ENCODE assay signal across 1 cellular context in genomic region chr10:93715345-93715744, GRCh38.
TF ChIP-seq lines count a peak whose summit lies in the region.

No MANE protein-coding gene starts in this region.

TF ChIP-seq in GM12878, 131 proteins besides CTCF, POLR2A, EP300 and RAD21 (continued from another document and continues in another):
- TF ChIP-seq E2F8 (IDR thresholded peaks at IDR 0.05; ENCODE audit: low read depth, partially characterized antibody) (peak; percentile 66), ESRRA (IDR thresholded peaks at IDR 0.05; ENCODE audit: low read length) (no peak), ZNF207 (IDR thresholded peaks at IDR 0.05; ENCODE audit: borderline replicate concordance) (no peak), CBFB (IDR thresholded peaks at IDR 0.05; ENCODE audit: low read depth) (no peak), ZNF24 (IDR thresholded peaks at IDR 0.05) (no peak), DPF2 (IDR thresholded peaks at IDR 0.05) (peak; percentile 90), MEF2A (IDR thresholded peaks at IDR 0.05; ENCODE audit: insufficient read depth, low read depth, low read length) (0 out of 2 replicates have a peak, but pooled peaks have one; percentile 23), SIN3A (IDR thresholded peaks at IDR 0.05; ENCODE audit: low read depth, low read length) (no peak), MYB (IDR thresholded peaks at IDR 0.05; ENCODE audit: borderline replicate concordance, low read depth, low read length) (no peak), EED (IDR thresholded peaks at IDR 0.05; ENCODE audit: low read depth) (peak; percentile 73), EGR1 (IDR thresholded peaks at IDR 0.05; ENCODE audit: borderline replicate concordance in 1 of 2, low read depth in 2 of 2, low read length in 2 of 2) (no peak), GATAD2B (conservative IDR thresholded peaks at IDR 0.05; ENCODE audit: low read depth) (0 out of 2 replicates have a peak, but pooled peaks have one; percentile 30), LARP7 (IDR thresholded peaks at IDR 0.05) (no peak), HDGF (IDR thresholded peaks at IDR 0.05) (no peak), IRF3 (IDR thresholded peaks at IDR 0.05) (no peak), TCF7 (IDR thresholded peaks at IDR 0.05; ENCODE audit: borderline replicate concordance) (no peak), PKNOX1 (IDR thresholded peaks at IDR 0.05) (peak; percentile 73), CREM (IDR thresholded peaks at IDR 0.05; ENCODE audit: low read depth) (peak; percentile 94), ZNF687 (IDR thresholded peaks at IDR 0.05) (0 out of 2 replicates have a peak, but pooled peaks have one; percentile 25), RELB (IDR thresholded peaks at IDR 0.05; ENCODE audit: low read depth) (peak; percentile 84), SUZ12 (IDR thresholded peaks at IDR 0.05; ENCODE audit: unreplicated experiment) (no peak), SUPT20H (IDR thresholded peaks at IDR 0.05; ENCODE audit: borderline replicate concordance, control insufficient read depth, low read depth, low read length) (no peak), STAT1 (conservative IDR thresholded peaks at IDR 0.05) (0 out of 2 replicates have a peak, but pooled peaks have one; percentile 58), PRDM15 (CRISPR knock-in tag; IDR thresholded peaks at IDR 0.05) (no peak), ATF3 (IDR thresholded peaks at IDR 0.05; ENCODE audit: borderline replicate concordance, extremely low read depth, low read depth, low read length) (no peak), RAD51 (IDR thresholded peaks at IDR 0.05) (peak; percentile 35; the same call in 1 of the 2 replicates), FOXK2 (IDR thresholded peaks at IDR 0.05) (no peak), ZBED1 (IDR thresholded peaks at IDR 0.05; ENCODE audit: borderline replicate concordance) (no peak), TAF1 (IDR thresholded peaks at IDR 0.05; ENCODE audit: borderline replicate concordance, low read depth, low read length) (no peak), KDM1A (IDR thresholded peaks at IDR 0.05; ENCODE audit: borderline replicate concordance) (no peak), RB1 (IDR thresholded peaks at IDR 0.05; ENCODE audit: borderline replicate concordance) (no peak), POU2F2 (IDR thresholded peaks at IDR 0.05; ENCODE audit: borderline replicate concordance, low read depth, low read length) (peak; percentile 48; the same call in 1 of the 3 replicates), ZBTB11 (CRISPR knock-in tag; IDR thresholded peaks at IDR 0.05) (no peak), TCF12 (IDR thresholded peaks at IDR 0.05; ENCODE audit: low read depth, low read length) (no peak), IKZF1 (conservative IDR thresholded peaks at IDR 0.05) (peak; percentile 82), BHLHE40 (IDR thresholded peaks at IDR 0.05; ENCODE audit: borderline replicate concordance in 1 of 2, low read depth in 2 of 2, low read length in 1 of 2) (peak; percentile 33 to 57; a peak in 1 of 4 replicates), BRCA1 (IDR thresholded peaks at IDR 0.05; ENCODE audit: low read depth, low read length) (no peak), WRNIP1 (IDR thresholded peaks at IDR 0.05; ENCODE audit: borderline replicate concordance, low read depth, low read length) (no peak)
